In genomic region chr18:48254077-48254602, GRCh38 we compare ENCODE assay signal across 28 cellular contexts.
"Had no signal": no experiment of that assay in that cellular context is flagged by ENCODE, and none has a peak within 500 bp of the region (broad histone marks: within the 10 kb centered on the region; RNA-seq: fewer than 3 reads in every experiment).

No MANE protein-coding gene starts in this region.

- DNase-seq: activated CD4-positive, alpha-beta memory T cell treated with anti-CD3 and anti-CD28 coated beads, Interleukin-2, amount 10 ng/mL, durations not matched to agents 7 days and 5 days; activated CD4-positive, alpha-beta T cell treated with anti-CD3 and anti-CD28 coated beads for 36 hours; activated CD4-positive, alpha-beta T cell treated with anti-CD3 and anti-CD28 coated beads, Interleukin-2, amount 10 ng/mL, durations not matched to agents 7 days and 5 days; activated CD4-positive, alpha-beta T cell treated with anti-CD3 and anti-CD28 coated beads, Interleukin-2, amount 50 U/mL, for 4 hours; activated CD4-positive, CD25-positive, alpha-beta regulatory T cell; activated CD4-positive, CD25-positive, alpha-beta regulatory T cell treated with anti-CD3 and anti-CD28 coated beads, Interleukin-2, amount 50 U/mL, for 72 hours; activated effector memory CD4-positive, alpha-beta T cell treated with Interleukin-2 at 50 U/mL for 16 hours; activated gamma-delta T cell treated with Interleukin-2 at 50 U/mL for 16 hours; activated naive CD4-positive, alpha-beta T cell treated with anti-CD3 and anti-CD28 coated beads, Interleukin-2, amount 50 U/mL, for 16 hours; activated naive CD4-positive, alpha-beta T cell treated with Interleukin-2 at 50 U/mL for 16 hours; activated T-cell treated with anti-CD3 and anti-CD28 coated beads, Interleukin-2, amount 50 U/mL, for 4 hours; amygdala; aorta; body of pancreas; caudate nucleus; colonic mucosa; effector CD8-positive, alpha-beta T cell; foreskin fibroblast; head of caudate nucleus; hypothalamus; T-helper 2 cell had no signal

- H3K27me3 ChIP-seq: body of pancreas, colonic mucosa had no signal

- H3K4me1 Mint-ChIP-seq: activated CD4-positive, alpha-beta memory T cell treated with anti-CD3 and anti-CD28 coated beads, Interleukin-2, amount 10 ng/mL, durations not matched to agents 7 days and 5 days; activated CD4-positive, alpha-beta T cell treated with anti-CD3 and anti-CD28 coated beads for 36 hours; activated CD4-positive, alpha-beta T cell treated with anti-CD3 and anti-CD28 coated beads, Interleukin-2, amount 10 ng/mL, durations not matched to agents 7 days and 5 days; activated T-helper 17 cell treated with anti-CD3 and anti-CD28 coated beads, Interleukin-2, amount 50 U/mL, for 72 hours had no signal

- H3K4me1 ChIP-seq: body of pancreas, colonic mucosa had no signal

- H3K27ac ChIP-seq: body of pancreas, colonic mucosa, epithelial cell of prostate had no signal

- H3K9me3 ChIP-seq: body of pancreas, colonic mucosa had no signal

- H3K27ac Mint-ChIP-seq: activated CD4-positive, alpha-beta memory T cell treated with anti-CD3 and anti-CD28 coated beads, Interleukin-2, amount 10 ng/mL, durations not matched to agents 7 days and 5 days; activated CD4-positive, alpha-beta T cell treated with anti-CD3 and anti-CD28 coated beads for 36 hours; activated CD4-positive, alpha-beta T cell treated with anti-CD3 and anti-CD28 coated beads, Interleukin-2, amount 10 ng/mL, durations not matched to agents 7 days and 5 days; activated naive CD8-positive, alpha-beta T cell; activated T-helper 17 cell treated with anti-CD3 and anti-CD28 coated beads, Interleukin-2, amount 50 U/mL, for 72 hours had no signal

- H3K9me3 Mint-ChIP-seq: activated CD4-positive, alpha-beta T cell treated with anti-CD3 and anti-CD28 coated beads, Interleukin-2, amount 10 ng/mL, durations not matched to agents 7 days and 5 days had no signal

- H3K4me3 Mint-ChIP-seq: activated CD4-positive, alpha-beta memory T cell treated with anti-CD3 and anti-CD28 coated beads, Interleukin-2, amount 10 ng/mL, durations not matched to agents 7 days and 5 days; activated CD4-positive, alpha-beta T cell treated with anti-CD3 and anti-CD28 coated beads for 36 hours; activated CD4-positive, alpha-beta T cell treated with anti-CD3 and anti-CD28 coated beads, Interleukin-2, amount 10 ng/mL, durations not matched to agents 7 days and 5 days; activated naive CD8-positive, alpha-beta T cell; activated T-cell treated with anti-CD3 and anti-CD28 coated beads, Interleukin-2, amount 50 U/mL, for 4 hours; activated T-helper 17 cell treated with anti-CD3 and anti-CD28 coated beads, Interleukin-2, amount 50 U/mL, for 72 hours had no signal

- H3K36me3 Mint-ChIP-seq: activated naive CD8-positive, alpha-beta T cell had no signal

- FAIRE-seq: endometrium, endothelial cell of umbilical vein, frontal cortex had no signal

- H3K4me3 ChIP-seq: body of pancreas, colonic mucosa had no signal

- H3K36me3 ChIP-seq: colonic mucosa had no signal

- ATAC-seq: activated CD4-positive, alpha-beta T cell treated with anti-CD3 and anti-CD28 coated beads for 36 hours; activated T-cell treated with anti-CD3 and anti-CD28 coated beads, Interleukin-2, amount 50 U/mL, for 4 hours; activated T-helper 17 cell treated with anti-CD3 and anti-CD28 coated beads, Interleukin-2, amount 50 U/mL, for 72 hours; body of pancreas; esophagus mucosa had no signal
